ENCODE assay signal across 2 cellular contexts in the genomic region with DNA sequence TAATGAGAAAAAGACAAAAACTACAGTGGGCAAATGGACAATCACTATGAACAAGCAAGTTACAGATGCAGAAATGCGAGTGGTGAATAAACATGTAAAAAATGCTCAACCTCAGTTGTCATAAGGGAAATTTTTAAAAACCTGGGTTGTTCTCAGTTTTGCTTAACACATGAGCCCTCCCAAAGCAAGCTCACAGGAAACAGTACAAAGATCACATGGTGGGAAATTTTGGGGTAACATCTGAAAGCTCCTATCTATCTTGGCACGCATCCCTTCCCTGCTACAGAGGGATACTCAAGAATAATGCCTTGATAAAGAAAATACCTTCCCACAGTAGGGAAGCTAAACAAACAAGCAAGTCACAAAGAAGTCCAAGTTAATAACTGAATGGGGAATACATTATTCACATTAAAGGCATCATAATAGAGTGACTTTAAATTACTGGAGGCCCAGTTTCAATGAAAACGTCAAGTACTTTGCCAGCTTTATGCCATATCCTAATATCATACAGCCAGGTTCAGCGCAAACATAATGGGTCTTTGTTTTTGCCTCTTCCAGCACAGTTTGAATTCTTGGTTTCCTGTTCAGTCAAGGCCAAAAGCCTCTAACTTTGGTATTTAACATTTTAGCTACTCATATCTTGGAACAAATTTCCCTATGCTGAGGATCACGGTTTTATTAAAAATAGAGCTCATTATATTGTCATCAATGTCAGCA.
TF ChIP-seq lines count a peak whose summit lies in the region.

No MANE protein-coding gene starts in this region.

TF ChIP-seq in GM12878, 131 proteins besides CTCF, POLR2A, EP300 and RAD21 (continued from another document):
- TF ChIP-seq, protein P1, sequence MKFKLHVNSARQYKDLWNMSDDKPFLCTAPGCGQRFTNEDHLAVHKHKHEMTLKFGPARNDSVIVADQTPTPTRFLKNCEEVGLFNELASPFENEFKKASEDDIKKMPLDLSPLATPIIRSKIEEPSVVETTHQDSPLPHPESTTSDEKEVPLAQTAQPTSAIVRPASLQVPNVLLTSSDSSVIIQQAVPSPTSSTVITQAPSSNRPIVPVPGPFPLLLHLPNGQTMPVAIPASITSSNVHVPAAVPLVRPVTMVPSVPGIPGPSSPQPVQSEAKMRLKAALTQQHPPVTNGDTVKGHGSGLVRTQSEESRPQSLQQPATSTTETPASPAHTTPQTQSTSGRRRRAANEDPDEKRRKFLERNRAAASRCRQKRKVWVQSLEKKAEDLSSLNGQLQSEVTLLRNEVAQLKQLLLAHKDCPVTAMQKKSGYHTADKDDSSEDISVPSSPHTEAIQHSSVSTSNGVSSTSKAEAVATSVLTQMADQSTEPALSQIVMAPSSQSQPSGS (IDR thresholded peaks at IDR 0.05; ENCODE audit: low read length), result no peak
- TF ChIP-seq NR2C2 (IDR thresholded peaks at IDR 0.05; ENCODE audit: borderline replicate concordance, control insufficient read depth, insufficient read length, low read depth) (no peak), HDGF (IDR thresholded peaks at IDR 0.05) (no peak), IKZF2 (IDR thresholded peaks at IDR 0.05) (no peak), ZNF274 (IDR thresholded peaks at IDR 0.05; ENCODE audit: insufficient read depth, insufficient read length) (no peak), CEBPB (IDR thresholded peaks at IDR 0.05; ENCODE audit: borderline replicate concordance in 1 of 2, low read depth in 2 of 2, low read length in 2 of 2) (no peak), TAF1 (IDR thresholded peaks at IDR 0.05; ENCODE audit: borderline replicate concordance, low read depth, low read length) (no peak), SIN3A (IDR thresholded peaks at IDR 0.05; ENCODE audit: low read depth, low read length) (no peak), NFYA (IDR thresholded peaks at IDR 0.05; ENCODE audit: borderline replicate concordance, low read depth, low read length) (no peak), HDAC6 (IDR thresholded peaks at IDR 0.05; ENCODE audit: unreplicated experiment) (no peak), CHD1 (IDR thresholded peaks at IDR 0.05; ENCODE audit: low read depth, low read length) (no peak), JUNB (IDR thresholded peaks at IDR 0.05) (no peak)
- TF ChIP-seq, protein P2, sequence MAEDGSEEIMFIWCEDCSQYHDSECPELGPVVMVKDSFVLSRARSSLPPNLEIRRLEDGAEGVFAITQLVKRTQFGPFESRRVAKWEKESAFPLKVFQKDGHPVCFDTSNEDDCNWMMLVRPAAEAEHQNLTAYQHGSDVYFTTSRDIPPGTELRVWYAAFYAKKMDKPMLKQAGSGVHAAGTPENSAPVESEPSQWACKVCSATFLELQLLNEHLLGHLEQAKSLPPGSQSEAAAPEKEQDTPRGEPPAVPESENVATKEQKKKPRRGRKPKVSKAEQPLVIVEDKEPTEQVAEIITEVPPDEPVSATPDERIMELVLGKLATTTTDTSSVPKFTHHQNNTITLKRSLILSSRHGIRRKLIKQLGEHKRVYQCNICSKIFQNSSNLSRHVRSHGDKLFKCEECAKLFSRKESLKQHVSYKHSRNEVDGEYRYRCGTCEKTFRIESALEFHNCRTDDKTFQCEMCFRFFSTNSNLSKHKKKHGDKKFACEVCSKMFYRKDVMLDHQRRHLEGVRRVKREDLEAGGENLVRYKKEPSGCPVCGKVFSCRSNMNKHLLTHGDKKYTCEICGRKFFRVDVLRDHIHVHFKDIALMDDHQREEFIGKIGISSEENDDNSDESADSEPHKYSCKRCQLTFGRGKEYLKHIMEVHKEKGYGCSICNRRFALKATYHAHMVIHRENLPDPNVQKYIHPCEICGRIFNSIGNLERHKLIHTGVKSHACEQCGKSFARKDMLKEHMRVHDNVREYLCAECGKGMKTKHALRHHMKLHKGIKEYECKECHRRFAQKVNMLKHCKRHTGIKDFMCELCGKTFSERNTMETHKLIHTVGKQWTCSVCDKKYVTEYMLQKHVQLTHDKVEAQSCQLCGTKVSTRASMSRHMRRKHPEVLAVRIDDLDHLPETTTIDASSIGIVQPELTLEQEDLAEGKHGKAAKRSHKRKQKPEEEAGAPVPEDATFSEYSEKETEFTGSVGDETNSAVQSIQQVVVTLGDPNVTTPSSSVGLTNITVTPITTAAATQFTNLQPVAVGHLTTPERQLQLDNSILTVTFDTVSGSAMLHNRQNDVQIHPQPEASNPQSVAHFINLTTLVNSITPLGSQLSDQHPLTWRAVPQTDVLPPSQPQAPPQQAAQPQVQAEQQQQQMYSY (CRISPR knock-in tag; IDR thresholded peaks at IDR 0.05), result no peak
- TF ChIP-seq, protein P3, sequence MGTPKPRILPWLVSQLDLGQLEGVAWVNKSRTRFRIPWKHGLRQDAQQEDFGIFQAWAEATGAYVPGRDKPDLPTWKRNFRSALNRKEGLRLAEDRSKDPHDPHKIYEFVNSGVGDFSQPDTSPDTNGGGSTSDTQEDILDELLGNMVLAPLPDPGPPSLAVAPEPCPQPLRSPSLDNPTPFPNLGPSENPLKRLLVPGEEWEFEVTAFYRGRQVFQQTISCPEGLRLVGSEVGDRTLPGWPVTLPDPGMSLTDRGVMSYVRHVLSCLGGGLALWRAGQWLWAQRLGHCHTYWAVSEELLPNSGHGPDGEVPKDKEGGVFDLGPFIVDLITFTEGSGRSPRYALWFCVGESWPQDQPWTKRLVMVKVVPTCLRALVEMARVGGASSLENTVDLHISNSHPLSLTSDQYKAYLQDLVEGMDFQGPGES (IDR thresholded peaks at IDR 0.05), result no peak
- TF ChIP-seq, protein P4, sequence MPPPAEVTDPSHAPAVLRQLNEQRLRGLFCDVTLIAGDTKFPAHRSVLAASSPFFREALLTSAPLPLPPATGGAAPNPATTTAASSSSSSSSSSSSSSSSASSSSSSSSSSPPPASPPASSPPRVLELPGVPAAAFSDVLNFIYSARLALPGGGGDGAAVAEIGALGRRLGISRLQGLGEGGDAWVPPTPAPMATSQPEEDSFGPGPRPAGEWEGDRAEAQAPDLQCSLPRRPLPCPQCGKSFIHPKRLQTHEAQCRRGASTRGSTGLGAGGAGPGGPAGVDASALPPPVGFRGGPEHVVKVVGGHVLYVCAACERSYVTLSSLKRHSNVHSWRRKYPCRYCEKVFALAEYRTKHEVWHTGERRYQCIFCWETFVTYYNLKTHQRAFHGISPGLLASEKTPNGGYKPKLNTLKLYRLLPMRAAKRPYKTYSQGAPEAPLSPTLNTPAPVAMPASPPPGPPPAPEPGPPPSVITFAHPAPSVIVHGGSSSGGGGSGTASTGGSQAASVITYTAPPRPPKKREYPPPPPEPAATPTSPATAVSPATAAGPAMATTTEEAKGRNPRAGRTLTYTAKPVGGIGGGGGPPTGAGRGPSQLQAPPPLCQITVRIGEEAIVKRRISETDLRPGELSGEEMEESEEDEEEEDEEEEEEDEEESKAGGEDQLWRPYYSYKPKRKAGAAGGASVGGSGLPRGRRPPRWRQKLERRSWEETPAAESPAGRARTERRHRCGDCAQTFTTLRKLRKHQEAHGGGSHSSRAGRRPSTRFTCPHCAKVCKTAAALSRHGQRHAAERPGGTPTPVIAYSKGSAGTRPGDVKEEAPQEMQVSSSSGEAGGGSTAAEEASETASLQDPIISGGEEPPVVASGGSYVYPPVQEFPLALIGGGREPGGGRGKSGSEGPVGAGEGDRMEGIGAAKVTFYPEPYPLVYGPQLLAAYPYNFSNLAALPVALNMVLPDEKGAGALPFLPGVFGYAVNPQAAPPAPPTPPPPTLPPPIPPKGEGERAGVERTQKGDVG (CRISPR knock-in tag; IDR thresholded peaks at IDR 0.05), result no peak

TF ChIP-seq in SK-N-SH, 30 proteins besides CTCF, POLR2A, EP300 and RAD21 (continued from another document):
- TF ChIP-seq, protein P3 (IDR thresholded peaks at IDR 0.05; ENCODE audit: low read depth, low read length), result no peak
